2 cellular contexts compared by ENCODE assay signal in genomic region chr1:162565460-162565859, GRCh38.
TF ChIP-seq lines count a peak whose summit lies in the region.

No MANE protein-coding gene starts in this region.

TF ChIP-seq in HepG2, 621 proteins besides CTCF, POLR2A, EP300 and RAD21:
- TF ChIP-seq KLF6 (CRISPR knock-in tag; IDR thresholded peaks at IDR 0.05) (no peak), ZNF564 (CRISPR knock-in tag; IDR thresholded peaks at IDR 0.05) (no peak), ZNF207 (IDR thresholded peaks at IDR 0.05; ENCODE audit: borderline replicate concordance) (no peak), U2AF1 (optimal IDR thresholded peaks at IDR 0.05; ENCODE audit: low read depth, low read length) (no peak), RAD51 (IDR thresholded peaks at IDR 0.05; ENCODE audit: borderline replicate concordance) (no peak), ZNF557 (CRISPR knock-in tag; IDR thresholded peaks at IDR 0.05) (no peak), DBP (CRISPR knock-in tag; IDR thresholded peaks at IDR 0.05; ENCODE audit: not compliant biosample characterization) (no peak), SRSF1 (optimal IDR thresholded peaks at IDR 0.05; ENCODE audit: low read depth, low read length) (no peak), KMT2B (CRISPR knock-in tag; IDR thresholded peaks at IDR 0.05) (no peak), ZNF510 (CRISPR knock-in tag; IDR thresholded peaks at IDR 0.05; ENCODE audit: low read depth) (no peak), MEIS2 (CRISPR knock-in tag; IDR thresholded peaks at IDR 0.05) (no peak), NONO (IDR thresholded peaks at IDR 0.05) (no peak), NONO (CRISPR knock-in tag; conservative IDR thresholded peaks at IDR 0.05) (no peak), AKAP8 (CRISPR knock-in tag; IDR thresholded peaks at IDR 0.05) (no peak), ATF2 (CRISPR knock-in tag; IDR thresholded peaks at IDR 0.05) (no peak), ZNF432 (CRISPR knock-in tag; IDR thresholded peaks at IDR 0.05; ENCODE audit: borderline replicate concordance) (no peak), DRAP1 (CRISPR knock-in tag; IDR thresholded peaks at IDR 0.05) (no peak), RXRA (CRISPR knock-in tag; IDR thresholded peaks at IDR 0.05) (no peak), TP53 (CRISPR knock-in tag; conservative IDR thresholded peaks at IDR 0.05) (no peak), CSRNP1 (CRISPR knock-in tag; IDR thresholded peaks at IDR 0.05) (no peak)

TF ChIP-seq in GM23338, 12 proteins besides CTCF, POLR2A, EP300 and RAD21:
- TF ChIP-seq ZNF462 (CRISPR knock-in tag; IDR thresholded peaks at IDR 0.05) = no peak
- TF ChIP-seq CREB1 (CRISPR knock-in tag; IDR thresholded peaks at IDR 0.05; ENCODE audit: low read depth) = no peak
- TF ChIP-seq EZH2 (IDR thresholded peaks at IDR 0.05; ENCODE audit: low read depth, unreplicated experiment) = no peak
- no peak for TF ChIP-seq JUNB (IDR thresholded peaks at IDR 0.05; ENCODE audit: unreplicated experiment)
- no peak for TF ChIP-seq ETS1 (IDR thresholded peaks at IDR 0.05)
- no peak for TF ChIP-seq ZNF114 (CRISPR knock-in tag; IDR thresholded peaks at IDR 0.05)
- no peak for TF ChIP-seq EZH2phosphoT487 (IDR thresholded peaks at IDR 0.05; ENCODE audit: unreplicated experiment)
- TF ChIP-seq NANOG (IDR thresholded peaks at IDR 0.05; ENCODE audit: borderline replicate concordance) = no peak
- no peak for TF ChIP-seq POLR2AphosphoS5 (IDR thresholded peaks at IDR 0.05; ENCODE audit: low read depth)
- TF ChIP-seq ZNF331 (CRISPR knock-in tag; IDR thresholded peaks at IDR 0.05; ENCODE audit: low read depth) = no peak
- TF ChIP-seq REST (IDR thresholded peaks at IDR 0.05; ENCODE audit: unreplicated experiment) = no peak
- no peak for TF ChIP-seq STAT1 (IDR thresholded peaks at IDR 0.05; ENCODE audit: unreplicated experiment)
